In genomic region chr12:107092669-107093546, GRCh38 we compare ENCODE assay signal across 8 cellular contexts. TPM values are rescaled to one million over a fixed set of nuclear protein-coding genes. Genes with fewer than 3 reads are reported as not detected.
DNase-seq lines count a peak whose midpoint lies in the region; ATAC-seq lines count a peak whose summit lies in the region.

No MANE protein-coding gene starts in this region.

- H3K27ac Mint-ChIP-seq in activated naive CD4-positive, alpha-beta T cell treated with anti-CD3 and anti-CD28 coated beads, Interleukin-2, amount 10 ng/mL, durations not matched to agents 7 days and 5 days, result no peak overlapping the region

- intact Hi-C loops in right cardiac atrium (cut with DNase I), result loop anchor here in 3 of 4 donors (10.0 kb wide), 2 partner anchors 108 to 138 kb away; partner anchors contain the start of genes TMEM263 (in 2 of the 3) and MTERF2 (in 1 of the 3)

- H3K9me3 Mint-ChIP-seq in activated naive CD4-positive, alpha-beta T cell treated with anti-CD3 and anti-CD28 coated beads, Interleukin-2, amount 10 ng/mL, durations not matched to agents 7 days and 5 days, result peaks cover 3% of the 10 kb centered on the region

- H3K36me3 Mint-ChIP-seq in activated naive CD4-positive, alpha-beta T cell treated with anti-CD3 and anti-CD28 coated beads, Interleukin-2, amount 10 ng/mL, durations not matched to agents 7 days and 5 days, result no peaks in the 10 kb centered on the region

- H3K4me1 Mint-ChIP-seq in activated naive CD4-positive, alpha-beta T cell treated with anti-CD3 and anti-CD28 coated beads, Interleukin-2, amount 10 ng/mL, durations not matched to agents 7 days and 5 days, result peaks cover 8% of the 10 kb centered on the region

- no peak overlapping the region for H3K4me3 Mint-ChIP-seq in activated naive CD4-positive, alpha-beta T cell treated with anti-CD3 and anti-CD28 coated beads, Interleukin-2, amount 10 ng/mL, durations not matched to agents 7 days and 5 days

- no peaks in the 10 kb centered on the region for H3K9me3 ChIP-seq in right cardiac atrium (ENCODE audit: control insufficient read depth, low read length)

- peak overlapping the region; percentile 88 for H3K4me3 ChIP-seq in right cardiac atrium (ENCODE audit: low read length)

- H3K27me3 Mint-ChIP-seq in activated naive CD4-positive, alpha-beta T cell treated with anti-CD3 and anti-CD28 coated beads, Interleukin-2, amount 10 ng/mL, durations not matched to agents 7 days and 5 days, result peaks cover 22% of the 10 kb centered on the region

- CTCF ChIA-PET in activated naive CD4-positive, alpha-beta T cell treated with anti-CD3 and anti-CD28 coated beads, Interleukin-2, amount 10 ng/mL, durations not matched to agents 7 days and 5 days (lab: Charles Lee), result interaction anchor here (1.1 to 1.7 kb wide), 3 partner anchors 9 to 551 kb away, joined by 3 to 9 read pairs (median 3); no protein-coding TSS in a partner anchor

- no peaks in the 10 kb centered on the region for H3K4me1 ChIP-seq in right cardiac atrium (ENCODE audit: control insufficient read depth, insufficient read depth, low read length)

- under 1% methylated on average over 83 of the region's 83 CpGs for WGBS in right cardiac atrium

- peak overlapping the region; percentile 98 for H3K27ac ChIP-seq in right cardiac atrium (ENCODE audit: low read length)

- H3K27me3 ChIP-seq in right cardiac atrium (ENCODE audit: control insufficient read depth, insufficient read depth), result no peaks in the 10 kb centered on the region

- ATAC-seq in HG03064 (IDR thresholded peaks at IDR 0.05; ENCODE audit: low read depth, unreplicated experiment) (peak; percentile 27), right cardiac atrium (peak; percentile 47 to 66)

- peak; percentile 33 for DNase-seq in NK-92 treated with Interleukin-12 subunit alpha and Interleukin-12 subunit beta, amount 100 ng/mL, for 24 hours (lab: John Stamatoyannopoulos, UW)
- DNase-seq in NK-92 (lab: John Stamatoyannopoulos, UW; ENCODE audit: unreplicated experiment), result no peak
- DNase-seq in RKO (ENCODE audit: low spot score), result peak; percentile 83
- peak; percentile 79 for DNase-seq in activated naive CD4-positive, alpha-beta T cell treated with anti-CD3 and anti-CD28 coated beads, Interleukin-2, amount 10 ng/mL, durations not matched to agents 7 days and 5 days
- peak in 2 of 3 donors; percentile 65 to 77 for DNase-seq in right cardiac atrium
- peak; percentile 70 for DNase-seq in renal cortical epithelial cell (ENCODE audit: low read depth)
- no peak for DNase-seq in SK-N-DZ (ENCODE audit: low spot score)

RNA-seq across cellular contexts. Expression of gene CRY1, which starts 0.4 kb away (rescaled TPM):
- total RNA-seq in right cardiac atrium (10 to 100 TPM; 12.2 to 26.8 (median 16.3) TPM), renal cortical epithelial cell (18.9 and 20.9 TPM in 2 replicates)
- polyA plus RNA-seq in right cardiac atrium, result 6.9 TPM
- polyA plus RNA-seq in SK-N-DZ (2014; cell fraction: cytosol; rRNA removed), result 28.1 and 36.8 TPM in 2 replicates
- 62.0 and 79.8 TPM in 2 replicates for polyA plus RNA-seq in SK-N-DZ (2014; cell fraction: nucleus; rRNA removed)

Comparison
In these comparisons a context has a peak if more than half of its experiments do, and no peak if none do; other contexts are left out.
1. DNase-seq: peak in NK-92 treated with Interleukin-12 subunit alpha and Interleukin-12 subunit beta, amount 100 ng/mL, for 24 hours (single experiment), RKO (single experiment), activated naive CD4-positive, alpha-beta T cell treated with anti-CD3 and anti-CD28 coated beads, Interleukin-2, amount 10 ng/mL, durations not matched to agents 7 days and 5 days (single experiment), right cardiac atrium (2 of 3) and renal cortical epithelial cell (single experiment); none in NK-92 (single experiment) and SK-N-DZ (single experiment).